ENCODE assay signal across 1 cellular context in genomic region chr9:14313951-14314423, GRCh38.
TF ChIP-seq lines count a peak whose summit lies in the region.

Gene NFIB (minus strand): TSS chr9:14314141. CDS start chr9:14313511, 630 bp downstream.

TF ChIP-seq in GM23338, 12 proteins besides CTCF, POLR2A, EP300 and RAD21 (continued from another document):
- TF ChIP-seq ZNF462 (CRISPR knock-in tag; IDR thresholded peaks at IDR 0.05): no peak
- TF ChIP-seq POLR2AphosphoS5 (IDR thresholded peaks at IDR 0.05; ENCODE audit: low read depth): no peak
- TF ChIP-seq, protein P1, sequence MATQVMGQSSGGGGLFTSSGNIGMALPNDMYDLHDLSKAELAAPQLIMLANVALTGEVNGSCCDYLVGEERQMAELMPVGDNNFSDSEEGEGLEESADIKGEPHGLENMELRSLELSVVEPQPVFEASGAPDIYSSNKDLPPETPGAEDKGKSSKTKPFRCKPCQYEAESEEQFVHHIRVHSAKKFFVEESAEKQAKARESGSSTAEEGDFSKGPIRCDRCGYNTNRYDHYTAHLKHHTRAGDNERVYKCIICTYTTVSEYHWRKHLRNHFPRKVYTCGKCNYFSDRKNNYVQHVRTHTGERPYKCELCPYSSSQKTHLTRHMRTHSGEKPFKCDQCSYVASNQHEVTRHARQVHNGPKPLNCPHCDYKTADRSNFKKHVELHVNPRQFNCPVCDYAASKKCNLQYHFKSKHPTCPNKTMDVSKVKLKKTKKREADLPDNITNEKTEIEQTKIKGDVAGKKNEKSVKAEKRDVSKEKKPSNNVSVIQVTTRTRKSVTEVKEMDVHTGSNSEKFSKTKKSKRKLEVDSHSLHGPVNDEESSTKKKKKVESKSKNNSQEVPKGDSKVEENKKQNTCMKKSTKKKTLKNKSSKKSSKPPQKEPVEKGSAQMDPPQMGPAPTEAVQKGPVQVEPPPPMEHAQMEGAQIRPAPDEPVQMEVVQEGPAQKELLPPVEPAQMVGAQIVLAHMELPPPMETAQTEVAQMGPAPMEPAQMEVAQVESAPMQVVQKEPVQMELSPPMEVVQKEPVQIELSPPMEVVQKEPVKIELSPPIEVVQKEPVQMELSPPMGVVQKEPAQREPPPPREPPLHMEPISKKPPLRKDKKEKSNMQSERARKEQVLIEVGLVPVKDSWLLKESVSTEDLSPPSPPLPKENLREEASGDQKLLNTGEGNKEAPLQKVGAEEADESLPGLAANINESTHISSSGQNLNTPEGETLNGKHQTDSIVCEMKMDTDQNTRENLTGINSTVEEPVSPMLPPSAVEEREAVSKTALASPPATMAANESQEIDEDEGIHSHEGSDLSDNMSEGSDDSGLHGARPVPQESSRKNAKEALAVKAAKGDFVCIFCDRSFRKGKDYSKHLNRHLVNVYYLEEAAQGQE (IDR thresholded peaks at IDR 0.05; ENCODE audit: unreplicated experiment): no peak
- no peak for TF ChIP-seq JUNB (IDR thresholded peaks at IDR 0.05; ENCODE audit: unreplicated experiment)
- TF ChIP-seq ETS1 (IDR thresholded peaks at IDR 0.05): no peak
- TF ChIP-seq EZH2phosphoT487 (IDR thresholded peaks at IDR 0.05; ENCODE audit: unreplicated experiment): no peak
- TF ChIP-seq CREB1 (CRISPR knock-in tag; IDR thresholded peaks at IDR 0.05; ENCODE audit: low read depth): no peak
- no peak for TF ChIP-seq ZNF331 (CRISPR knock-in tag; IDR thresholded peaks at IDR 0.05; ENCODE audit: low read depth)
